In the genomic region with DNA sequence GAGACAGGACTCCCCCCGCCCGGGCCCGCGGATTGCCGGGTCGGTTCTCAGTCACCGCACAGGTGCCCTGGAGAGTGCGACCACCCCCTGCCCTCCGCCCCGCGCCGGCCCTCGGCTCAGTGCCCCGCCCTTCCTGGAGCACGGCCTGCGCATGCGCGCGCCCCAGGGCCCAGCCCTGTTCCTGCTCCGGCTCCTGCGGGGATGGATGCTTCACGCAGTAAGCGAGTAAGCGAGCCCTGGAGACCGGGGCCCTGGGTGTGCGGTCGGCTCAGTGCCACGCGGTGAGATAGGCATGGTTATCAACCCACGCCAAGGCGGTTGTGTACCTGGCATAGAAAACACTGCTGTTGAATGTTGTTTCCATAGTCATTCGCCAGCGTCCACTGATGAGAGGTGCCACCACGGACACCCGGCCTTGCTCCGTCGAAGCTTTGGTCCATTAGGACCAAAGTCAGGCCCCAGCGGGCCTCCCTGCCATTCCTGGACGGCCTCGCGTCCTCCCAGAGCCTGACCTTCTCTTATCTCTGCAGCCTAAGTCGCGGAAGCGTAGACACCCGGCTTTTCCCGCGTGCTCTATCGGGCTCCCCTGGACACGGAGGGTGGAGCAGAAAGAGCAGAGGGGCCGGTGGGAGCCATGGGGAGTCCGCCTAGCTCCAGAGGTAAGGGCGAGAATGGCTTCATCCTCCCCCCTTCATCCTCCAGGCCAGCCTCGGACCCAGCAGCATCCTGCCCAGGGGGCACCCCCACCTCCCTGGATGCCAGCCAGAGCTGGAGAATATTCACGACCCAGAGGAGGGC, we compare ENCODE assay signal across 8 cellular contexts.
DNase-seq lines count a peak whose midpoint lies in the region; ATAC-seq and TF ChIP-seq lines count a peak whose summit lies in the region.

No MANE protein-coding gene starts in this region.

- no peak overlapping the region for H2AFZ ChIP-seq in PC-9

- H3K27ac ChIP-seq in angular gyrus (ENCODE audit: low read depth, low read length) (peak overlapping the region; percentile 34), PC-9 (no peak overlapping the region)

- peak; percentile 85 for ATAC-seq in HG02623 (IDR thresholded peaks at IDR 0.05; ENCODE audit: unreplicated experiment)

- POLR2A ChIA-PET in PC-9 (lab: Charles Lee; ENCODE audit: unreplicated experiment), result no interaction called here

- intact Hi-C loops in PC-9 (cut with micrococcal nuclease; ENCODE audit: unreplicated experiment), result no loop called here

- H3K27me3 ChIP-seq in PC-9 (ENCODE audit: insufficient read depth, low read depth), result peaks cover 16% of the 10 kb centered on the region

- H4K20me1 ChIP-seq in PC-9 (ENCODE audit: insufficient read depth), result no peaks in the 10 kb centered on the region

- peak; percentile 65 for DNase-seq in ELF-1 (ENCODE audit: low read depth, low spot score)
- peak; percentile 40 to 66 (median 45) for DNase-seq in T-helper 1 cell
- peak; percentile 36 to 68 for DNase-seq in stimulated activated CD4-positive, alpha-beta T cell treated with anti-CD3 and anti-CD28 coated beads, Interleukin-15, amount 100 ng/mL, for 48 hours (ENCODE audit: low read depth in 2 of 2)
- DNase-seq in PC-9, result no peak
- no peak for DNase-seq in NCI-H146 (lab: John Stamatoyannopoulos, UW)

- H3F3A ChIP-seq in PC-9 (ENCODE audit: insufficient read depth, low read depth), result no peaks in the 10 kb centered on the region

- H3K9me2 ChIP-seq in PC-9 (ENCODE audit: insufficient read depth), result no peaks in the 10 kb centered on the region

- TF ChIP-seq CTCF in PC-9 (conservative IDR thresholded peaks at IDR 0.05), result no peak

- no peaks in the 10 kb centered on the region for H3K79me2 ChIP-seq in PC-9 (ENCODE audit: low read depth)

- no TSS peak for BruUV-seq in PC-9 (replicated peaks; lab: Mats Ljungman, UMichigan)

- no peaks in the 10 kb centered on the region for H3K4me1 ChIP-seq in PC-9 (replicated peaks; ENCODE audit: insufficient read depth)

- no peaks in the 10 kb centered on the region for H3K9me3 ChIP-seq in PC-9 (ENCODE audit: insufficient read depth, low read depth)

- H3K36me3 ChIP-seq in PC-9 (ENCODE audit: low read depth), result no peaks in the 10 kb centered on the region

- no peak overlapping the region for H3K4me2 ChIP-seq in PC-9

- H3K4me3 ChIP-seq in iPS-11a (ENCODE audit: low read depth, low read length), result peak overlapping the region; percentile 28
- H3K4me3 ChIP-seq in PC-9, result no peak overlapping the region

- CTCF ChIA-PET in PC-9 (lab: Charles Lee), result no interaction called here

Comparison
In these comparisons a context has a peak if more than half of its experiments do, and no peak if none do; other contexts are left out.
1. DNase-seq: peak in ELF-1 (single experiment), T-helper 1 cell (5 of 5) and stimulated activated CD4-positive, alpha-beta T cell treated with anti-CD3 and anti-CD28 coated beads, Interleukin-15, amount 100 ng/mL, for 48 hours (2 of 2); none in PC-9 (0 of 2) and NCI-H146 (single experiment).